1 cellular context compared by ENCODE assay signal in the genomic region with DNA sequence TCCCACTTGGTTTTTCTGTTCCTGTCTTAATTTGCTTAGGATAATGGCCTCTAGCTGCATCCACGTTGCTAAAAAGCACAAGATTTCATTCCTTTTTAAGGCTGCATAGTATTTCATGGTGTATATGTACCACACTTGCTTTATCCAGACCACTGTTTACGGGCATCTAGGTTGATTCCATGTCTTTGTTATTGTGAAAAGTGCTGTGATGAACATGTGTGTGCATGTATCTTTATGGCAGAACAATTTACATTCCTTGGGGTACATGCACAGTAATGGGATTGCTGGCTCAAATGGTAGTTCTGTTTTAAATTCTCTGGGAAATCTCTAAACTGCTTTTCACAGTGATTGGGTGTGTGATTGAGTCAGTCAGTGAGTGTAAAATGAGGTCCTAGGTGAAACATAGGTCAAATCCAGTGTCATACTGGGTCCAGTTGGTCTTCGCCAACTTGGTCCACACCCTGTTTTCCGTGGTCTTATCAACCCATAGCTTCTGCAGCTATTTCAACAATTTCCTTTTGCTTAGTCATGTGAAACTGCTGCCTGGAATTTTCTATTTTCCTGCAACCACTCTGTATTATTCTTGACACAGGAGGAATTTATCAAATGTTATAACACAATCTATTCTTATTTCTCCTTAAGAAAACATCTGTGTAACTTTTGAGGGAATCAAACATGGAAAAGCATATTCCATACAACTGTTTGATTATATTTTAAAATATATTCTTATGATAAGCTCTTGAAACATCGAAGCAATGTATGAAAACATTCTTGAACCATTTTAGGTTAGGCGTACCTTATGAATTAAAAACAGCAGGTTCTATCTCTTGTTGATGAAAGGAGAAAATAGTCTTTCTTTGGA.
TF ChIP-seq lines count a peak whose summit lies in the region.

No MANE protein-coding gene starts in this region.

TF ChIP-seq in K562, 482 proteins besides CTCF, POLR2A, EP300 and RAD21 (continued from another document and continues in another):
- TF ChIP-seq ZBTB40 (IDR thresholded peaks at IDR 0.05) = no peak
- no peak for TF ChIP-seq ZBTB40 (CRISPR knock-in tag; IDR thresholded peaks at IDR 0.05)
- TF ChIP-seq ZNF780A (CRISPR knock-in tag; IDR thresholded peaks at IDR 0.05) = no peak
- no peak for TF ChIP-seq GTF2A2 (tag; IDR thresholded peaks at IDR 0.05)
- TF ChIP-seq WHSC1 (IDR thresholded peaks at IDR 0.05; ENCODE audit: low read length) = no peak
- no peak for TF ChIP-seq HNRNPK (IDR thresholded peaks at IDR 0.05; ENCODE audit: low read depth, low read length, poor library complexity, severe bottlenecking)
- TF ChIP-seq, protein P1, sequence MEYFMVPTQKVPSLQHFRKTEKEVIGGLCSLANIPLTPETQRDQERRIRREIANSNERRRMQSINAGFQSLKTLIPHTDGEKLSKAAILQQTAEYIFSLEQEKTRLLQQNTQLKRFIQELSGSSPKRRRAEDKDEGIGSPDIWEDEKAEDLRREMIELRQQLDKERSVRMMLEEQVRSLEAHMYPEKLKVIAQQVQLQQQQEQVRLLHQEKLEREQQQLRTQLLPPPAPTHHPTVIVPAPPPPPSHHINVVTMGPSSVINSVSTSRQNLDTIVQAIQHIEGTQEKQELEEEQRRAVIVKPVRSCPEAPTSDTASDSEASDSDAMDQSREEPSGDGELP (CRISPR knock-in tag; IDR thresholded peaks at IDR 0.05; ENCODE audit: borderline replicate concordance) = no peak
- TF ChIP-seq TBL1XR1 (IDR thresholded peaks at IDR 0.05; ENCODE audit: low read length in 2 of 2) = peak in 1 of 2 experiments; percentile 91; a peak in 2 of 4 replicates
- TF ChIP-seq MTF1 (CRISPR knock-in tag; IDR thresholded peaks at IDR 0.05; ENCODE audit: borderline replicate concordance) = no peak
- TF ChIP-seq, protein P2, sequence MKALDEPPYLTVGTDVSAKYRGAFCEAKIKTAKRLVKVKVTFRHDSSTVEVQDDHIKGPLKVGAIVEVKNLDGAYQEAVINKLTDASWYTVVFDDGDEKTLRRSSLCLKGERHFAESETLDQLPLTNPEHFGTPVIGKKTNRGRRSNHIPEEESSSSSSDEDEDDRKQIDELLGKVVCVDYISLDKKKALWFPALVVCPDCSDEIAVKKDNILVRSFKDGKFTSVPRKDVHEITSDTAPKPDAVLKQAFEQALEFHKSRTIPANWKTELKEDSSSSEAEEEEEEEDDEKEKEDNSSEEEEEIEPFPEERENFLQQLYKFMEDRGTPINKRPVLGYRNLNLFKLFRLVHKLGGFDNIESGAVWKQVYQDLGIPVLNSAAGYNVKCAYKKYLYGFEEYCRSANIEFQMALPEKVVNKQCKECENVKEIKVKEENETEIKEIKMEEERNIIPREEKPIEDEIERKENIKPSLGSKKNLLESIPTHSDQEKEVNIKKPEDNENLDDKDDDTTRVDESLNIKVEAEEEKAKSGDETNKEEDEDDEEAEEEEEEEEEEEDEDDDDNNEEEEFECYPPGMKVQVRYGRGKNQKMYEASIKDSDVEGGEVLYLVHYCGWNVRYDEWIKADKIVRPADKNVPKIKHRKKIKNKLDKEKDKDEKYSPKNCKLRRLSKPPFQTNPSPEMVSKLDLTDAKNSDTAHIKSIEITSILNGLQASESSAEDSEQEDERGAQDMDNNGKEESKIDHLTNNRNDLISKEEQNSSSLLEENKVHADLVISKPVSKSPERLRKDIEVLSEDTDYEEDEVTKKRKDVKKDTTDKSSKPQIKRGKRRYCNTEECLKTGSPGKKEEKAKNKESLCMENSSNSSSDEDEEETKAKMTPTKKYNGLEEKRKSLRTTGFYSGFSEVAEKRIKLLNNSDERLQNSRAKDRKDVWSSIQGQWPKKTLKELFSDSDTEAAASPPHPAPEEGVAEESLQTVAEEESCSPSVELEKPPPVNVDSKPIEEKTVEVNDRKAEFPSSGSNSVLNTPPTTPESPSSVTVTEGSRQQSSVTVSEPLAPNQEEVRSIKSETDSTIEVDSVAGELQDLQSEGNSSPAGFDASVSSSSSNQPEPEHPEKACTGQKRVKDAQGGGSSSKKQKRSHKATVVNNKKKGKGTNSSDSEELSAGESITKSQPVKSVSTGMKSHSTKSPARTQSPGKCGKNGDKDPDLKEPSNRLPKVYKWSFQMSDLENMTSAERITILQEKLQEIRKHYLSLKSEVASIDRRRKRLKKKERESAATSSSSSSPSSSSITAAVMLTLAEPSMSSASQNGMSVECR (CRISPR knock-in tag; IDR thresholded peaks at IDR 0.05) = no peak
- TF ChIP-seq SREBF2 (CRISPR knock-in tag; IDR thresholded peaks at IDR 0.05) = no peak
- no peak for TF ChIP-seq NFYB (IDR thresholded peaks at IDR 0.05; ENCODE audit: extremely low read depth, insufficient read length)
- TF ChIP-seq ZNF3 (CRISPR knock-in tag; IDR thresholded peaks at IDR 0.05) = no peak
- no peak for TF ChIP-seq POLR3G (IDR thresholded peaks at IDR 0.05; ENCODE audit: extremely low read depth, insufficient read length, insufficient replicate concordance)
- TF ChIP-seq FOXJ3 (CRISPR knock-in tag; IDR thresholded peaks at IDR 0.05) = no peak
- no peak for TF ChIP-seq KAT2B (IDR thresholded peaks at IDR 0.05; ENCODE audit: low read depth, low read length)
- TF ChIP-seq SMAD1 (IDR thresholded peaks at IDR 0.05; ENCODE audit: low read depth, low read length, partially characterized antibody) = no peak
- TF ChIP-seq, protein P3, sequence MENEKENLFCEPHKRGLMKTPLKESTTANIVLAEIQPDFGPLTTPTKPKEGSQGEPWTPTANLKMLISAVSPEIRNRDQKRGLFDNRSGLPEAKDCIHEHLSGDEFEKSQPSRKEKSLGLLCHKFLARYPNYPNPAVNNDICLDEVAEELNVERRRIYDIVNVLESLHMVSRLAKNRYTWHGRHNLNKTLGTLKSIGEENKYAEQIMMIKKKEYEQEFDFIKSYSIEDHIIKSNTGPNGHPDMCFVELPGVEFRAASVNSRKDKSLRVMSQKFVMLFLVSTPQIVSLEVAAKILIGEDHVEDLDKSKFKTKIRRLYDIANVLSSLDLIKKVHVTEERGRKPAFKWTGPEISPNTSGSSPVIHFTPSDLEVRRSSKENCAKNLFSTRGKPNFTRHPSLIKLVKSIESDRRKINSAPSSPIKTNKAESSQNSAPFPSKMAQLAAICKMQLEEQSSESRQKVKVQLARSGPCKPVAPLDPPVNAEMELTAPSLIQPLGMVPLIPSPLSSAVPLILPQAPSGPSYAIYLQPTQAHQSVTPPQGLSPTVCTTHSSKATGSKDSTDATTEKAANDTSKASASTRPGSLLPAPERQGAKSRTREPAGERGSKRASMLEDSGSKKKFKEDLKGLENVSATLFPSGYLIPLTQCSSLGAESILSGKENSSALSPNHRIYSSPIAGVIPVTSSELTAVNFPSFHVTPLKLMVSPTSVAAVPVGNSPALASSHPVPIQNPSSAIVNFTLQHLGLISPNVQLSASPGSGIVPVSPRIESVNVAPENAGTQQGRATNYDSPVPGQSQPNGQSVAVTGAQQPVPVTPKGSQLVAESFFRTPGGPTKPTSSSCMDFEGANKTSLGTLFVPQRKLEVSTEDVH (IDR thresholded peaks at IDR 0.05; ENCODE audit: low read depth, partially characterized antibody) = no peak
- TF ChIP-seq HDAC2 (IDR thresholded peaks at IDR 0.05) = peak; percentile 100
- TF ChIP-seq, protein P4, sequence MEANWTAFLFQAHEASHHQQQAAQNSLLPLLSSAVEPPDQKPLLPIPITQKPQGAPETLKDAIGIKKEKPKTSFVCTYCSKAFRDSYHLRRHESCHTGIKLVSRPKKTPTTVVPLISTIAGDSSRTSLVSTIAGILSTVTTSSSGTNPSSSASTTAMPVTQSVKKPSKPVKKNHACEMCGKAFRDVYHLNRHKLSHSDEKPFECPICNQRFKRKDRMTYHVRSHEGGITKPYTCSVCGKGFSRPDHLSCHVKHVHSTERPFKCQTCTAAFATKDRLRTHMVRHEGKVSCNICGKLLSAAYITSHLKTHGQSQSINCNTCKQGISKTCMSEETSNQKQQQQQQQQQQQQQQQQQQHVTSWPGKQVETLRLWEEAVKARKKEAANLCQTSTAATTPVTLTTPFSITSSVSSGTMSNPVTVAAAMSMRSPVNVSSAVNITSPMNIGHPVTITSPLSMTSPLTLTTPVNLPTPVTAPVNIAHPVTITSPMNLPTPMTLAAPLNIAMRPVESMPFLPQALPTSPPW (CRISPR knock-in tag; IDR thresholded peaks at IDR 0.05) = peak; percentile 60; the same call in 1 of the 2 replicates
- no peak for TF ChIP-seq TCFL5 (CRISPR knock-in tag; conservative IDR thresholded peaks at IDR 0.05)
- TF ChIP-seq POLR2B (IDR thresholded peaks at IDR 0.05; ENCODE audit: low read depth, partially characterized antibody) = no peak
- no peak for TF ChIP-seq SRSF3 (IDR thresholded peaks at IDR 0.05; ENCODE audit: insufficient read depth, low read length)
- no peak for TF ChIP-seq HOXB6 (CRISPR knock-in tag; IDR thresholded peaks at IDR 0.05; ENCODE audit: borderline replicate concordance)
- no peak for TF ChIP-seq PCBP2 (IDR thresholded peaks at IDR 0.05; ENCODE audit: low read depth, low read length, poor library complexity, severe bottlenecking)
- TF ChIP-seq, protein P5, sequence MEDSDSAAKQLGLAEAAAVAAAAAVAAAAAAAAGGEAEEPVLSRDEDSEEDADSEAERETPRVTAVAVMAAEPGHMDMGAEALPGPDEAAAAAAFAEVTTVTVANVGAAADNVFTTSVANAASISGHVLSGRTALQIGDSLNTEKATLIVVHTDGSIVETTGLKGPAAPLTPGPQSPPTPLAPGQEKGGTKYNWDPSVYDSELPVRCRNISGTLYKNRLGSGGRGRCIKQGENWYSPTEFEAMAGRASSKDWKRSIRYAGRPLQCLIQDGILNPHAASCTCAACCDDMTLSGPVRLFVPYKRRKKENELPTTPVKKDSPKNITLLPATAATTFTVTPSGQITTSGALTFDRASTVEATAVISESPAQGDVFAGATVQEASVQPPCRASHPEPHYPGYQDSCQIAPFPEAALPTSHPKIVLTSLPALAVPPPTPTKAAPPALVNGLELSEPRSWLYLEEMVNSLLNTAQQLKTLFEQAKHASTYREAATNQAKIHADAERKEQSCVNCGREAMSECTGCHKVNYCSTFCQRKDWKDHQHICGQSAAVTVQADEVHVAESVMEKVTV (CRISPR knock-in tag; IDR thresholded peaks at IDR 0.05) = no peak
- TF ChIP-seq TSC22D4 (tag; IDR thresholded peaks at IDR 0.05) = no peak
- no peak for TF ChIP-seq HMG20B (CRISPR knock-in tag; IDR thresholded peaks at IDR 0.05)
- TF ChIP-seq ZKSCAN3 (CRISPR knock-in tag; IDR thresholded peaks at IDR 0.05) = no peak
- no peak; the same call in 1 of the 2 replicates for TF ChIP-seq MITF (IDR thresholded peaks at IDR 0.05)
